ENCODE assay signal across 8 cellular contexts in genomic region chr14:44960646-44961045, GRCh38. TPM values are rescaled to one million over a fixed set of nuclear protein-coding genes. Genes with fewer than 3 reads are reported as not detected.
DNase-seq lines count a peak whose midpoint lies in the region; ATAC-seq and TF ChIP-seq lines count a peak whose summit lies in the region.

No MANE protein-coding gene starts in this region.

- H4K8ac ChIP-seq in trophoblast cell (ENCODE audit: low read depth, low read length): no peak overlapping the region

- H3K9me3 ChIP-seq in DOHH2 (ENCODE audit: control insufficient read depth, insufficient read depth, low read length) (no peaks in the 10 kb centered on the region), OCI-LY7 (ENCODE audit: low read length) (no peaks in the 10 kb centered on the region), trophoblast cell (ENCODE audit: insufficient read depth, low read depth, low read length) (no peaks in the 10 kb centered on the region)

- H3K27ac ChIP-seq in DOHH2 (ENCODE audit: low read depth, low read length): peak overlapping the region; percentile 59; the same call in 1 of the 2 replicates
- H3K27ac ChIP-seq in OCI-LY7 (ENCODE audit: low read depth, low read length, poor library complexity, severe bottlenecking): peak overlapping the region; percentile 61
- no peak overlapping the region for H3K27ac ChIP-seq in trophoblast cell (ENCODE audit: low read depth, low read length)

- WGBS in trophoblast cell (ENCODE audit: extremely low coverage, insufficient coverage, insufficient read length): no CpG with 5 or more reads among the region's 3 CpGs

- H3K27me3 ChIP-seq in DOHH2 (ENCODE audit: control insufficient read depth, low read length) (no peaks in the 10 kb centered on the region), trophoblast cell (ENCODE audit: insufficient read depth, low read length) (no peaks in the 10 kb centered on the region)

- H2BK120ac ChIP-seq in trophoblast cell (ENCODE audit: insufficient read depth, low read length, poor library complexity): no peak overlapping the region

- H3K4me3 ChIP-seq in DOHH2 (ENCODE audit: low read length) (peak overlapping the region; percentile 96), OCI-LY7 (ENCODE audit: low read depth, low read length, poor library complexity, severe bottlenecking) (peak overlapping the region; percentile 86), fibroblast of mammary gland (ENCODE audit: control insufficient read depth, low read depth, low read length) (peak overlapping the region; percentile 94), trophoblast cell (ENCODE audit: low read depth, low read length) (no peak overlapping the region)

- H3K79me2 ChIP-seq in DOHH2 (ENCODE audit: control insufficient read depth, low read length) (peaks cover 96% of the 10 kb centered on the region), OCI-LY7 (ENCODE audit: insufficient read depth, low read depth, low read length) (peaks cover 90% of the 10 kb centered on the region), trophoblast cell (ENCODE audit: control insufficient read depth, insufficient read depth, low read length, poor library complexity) (peaks cover 3% of the 10 kb centered on the region)

- H3F3A ChIP-seq in DOHH2 (ENCODE audit: control insufficient read depth, insufficient read depth): no peaks in the 10 kb centered on the region

- 0 out of 2 replicates have a peak overlapping the region, but pooled peaks have one; percentile 62 for H2AFZ ChIP-seq in OCI-LY7 (ENCODE audit: low read length)
- no peak overlapping the region for H2AFZ ChIP-seq in trophoblast cell (ENCODE audit: insufficient read depth, low read length, poor library complexity)

- H3K23ac ChIP-seq in trophoblast cell (ENCODE audit: low read length): no peak overlapping the region

- no peak overlapping the region for H2AK5ac ChIP-seq in trophoblast cell (ENCODE audit: low read length)

- CTCF ChIA-PET in OCI-LY7 (lab: Charles Lee; ENCODE audit: unreplicated experiment): no interaction called here

- H3K4me2 ChIP-seq in DOHH2 (ENCODE audit: low read length): peak overlapping the region; percentile 80
- H3K4me2 ChIP-seq in OCI-LY7 (ENCODE audit: low read length): peak overlapping the region; percentile 93
- H3K4me2 ChIP-seq in trophoblast cell (ENCODE audit: low read length): peak overlapping the region; percentile 44

- H2BK12ac ChIP-seq in trophoblast cell (ENCODE audit: low read length): no peak overlapping the region

- BruUV-seq in OCI-LY7 (replicated peaks; lab: Mats Ljungman, UMichigan): no TSS peak

- no peak for TF ChIP-seq CTCF in DOHH2 (IDR thresholded peaks at IDR 0.05; ENCODE audit: low read depth, low read length, poor library complexity, severe bottlenecking)
- no peak for TF ChIP-seq CTCF in OCI-LY7 (conservative IDR thresholded peaks at IDR 0.05; ENCODE audit: low read length)
- no peak for TF ChIP-seq CTCF in fibroblast of mammary gland (conservative IDR thresholded peaks at IDR 0.05; ENCODE audit: control insufficient read depth, insufficient read depth, low read depth, low read length)

- ATAC-seq in HG03135 (IDR thresholded peaks at IDR 0.05; ENCODE audit: unreplicated experiment): no peak

- H3K9ac ChIP-seq in trophoblast cell (ENCODE audit: low read length): no peak overlapping the region

- H3K36me3 ChIP-seq in DOHH2 (ENCODE audit: control insufficient read depth, low read length) (peaks cover 8% of the 10 kb centered on the region), OCI-LY7 (ENCODE audit: insufficient read depth, low read length) (peaks cover 5% of the 10 kb centered on the region; the same call in 1 of the 2 replicates), trophoblast cell (ENCODE audit: control insufficient read depth in 1 of 2, insufficient read depth in 2 of 2, low read length in 2 of 2) (no peaks in the 10 kb centered on the region)

- no peak overlapping the region for H3K14ac ChIP-seq in trophoblast cell (ENCODE audit: low read length)

- no peak overlapping the region for H4K91ac ChIP-seq in trophoblast cell (ENCODE audit: low read depth, low read length)

- DNase-seq in OCI-LY7 (ENCODE audit: low spot score) (no peak), fibroblast of mammary gland (ENCODE audit: low read depth) (peak; percentile 16), trophoblast cell (peak in 1 of 2 donors; percentile 4), hepatic stellate cell (ENCODE audit: low spot score) (no peak), HT-29 (ENCODE audit: low spot score) (no peak), NCI-H524 treated with DMSO at 0.1 percent for 48 hours (lab: John Stamatoyannopoulos, UW) (no peak)

- peaks cover 2% of the 10 kb centered on the region; the same call in 1 of the 2 replicates for H4K20me1 ChIP-seq in DOHH2 (ENCODE audit: control insufficient read depth, insufficient read depth, low read depth, low read length)
- peaks cover 34% of the 10 kb centered on the region for H4K20me1 ChIP-seq in OCI-LY7 (ENCODE audit: insufficient read depth, low read length)

- H4K12ac ChIP-seq in trophoblast cell (ENCODE audit: low read depth, low read length): no peak overlapping the region

- intact Hi-C loops in OCI-LY7 (cut with micrococcal nuclease; ENCODE audit: unreplicated experiment): loop anchor here (2.0 kb wide), 1 partner anchor 62 kb away; no protein-coding TSS in a partner anchor

- H3K18ac ChIP-seq in trophoblast cell (ENCODE audit: low read length): no peak overlapping the region

- H3K4ac ChIP-seq in trophoblast cell (ENCODE audit: low read depth, low read length): no peak overlapping the region

- no peaks in the 10 kb centered on the region for H3K9me2 ChIP-seq in DOHH2 (replicated peaks; ENCODE audit: control insufficient read depth, low read length)
- H3K9me2 ChIP-seq in OCI-LY7 (ENCODE audit: insufficient read depth, low read length): no peaks in the 10 kb centered on the region

- peaks cover 4% of the 10 kb centered on the region for H3K79me1 ChIP-seq in trophoblast cell (ENCODE audit: low read length)

- H2BK5ac ChIP-seq in trophoblast cell (ENCODE audit: low read depth, low read length, poor library complexity): no peak overlapping the region

- POLR2A ChIA-PET in OCI-LY7 (lab: Charles Lee): interaction anchor here (0.7 to 3.8 kb wide), 8 partner anchors 8 to 296 kb away, joined by 3 to 10 read pairs (median 4); partner anchors contain the start of gene FKBP3

- H3K4me1 ChIP-seq in DOHH2 (ENCODE audit: control insufficient read depth, low read length): peaks cover 23% of the 10 kb centered on the region
- peaks cover 22% of the 10 kb centered on the region for H3K4me1 ChIP-seq in OCI-LY7 (ENCODE audit: insufficient read depth, low read length, poor library complexity, severe bottlenecking)
- H3K4me1 ChIP-seq in trophoblast cell (ENCODE audit: control insufficient read depth in 1 of 2, insufficient read depth in 2 of 2, low read length in 2 of 2): peaks cover 10 to 14% of the 10 kb centered on the region in 2 experiments

RNA-seq across cellular contexts. Expression of gene KLHL28, which starts 1.1 kb away (rescaled TPM):
- total RNA-seq in OCI-LY7 (2014; rRNA removed; shearing (Covaris generic)): 3.7 and 10.6 TPM in 2 replicates
- 11.9 and 12.7 TPM in 2 replicates for total RNA-seq in OCI-LY7 (2022)
- polyA plus RNA-seq in trophoblast cell (2013): 6.4 and 6.6 TPM in 2 replicates
- total RNA-seq in HT-29 (2014; rRNA removed; shearing (Covaris generic)): 1.4 and 1.8 TPM in 2 replicates

RNA-seq across cellular contexts. Expression of gene TOGARAM1, which starts 1.3 kb away (rescaled TPM):
- total RNA-seq in OCI-LY7 (2014; rRNA removed; shearing (Covaris generic)): 11.4 and 12.4 TPM in 2 replicates
- total RNA-seq in OCI-LY7 (2022): 11.6 and 14.2 TPM in 2 replicates
- polyA plus RNA-seq in trophoblast cell (2013): 4.7 and 5.2 TPM in 2 replicates
- 4.9 and 7.4 TPM in 2 replicates for total RNA-seq in HT-29 (2014; rRNA removed; shearing (Covaris generic))
